In the genomic region with DNA sequence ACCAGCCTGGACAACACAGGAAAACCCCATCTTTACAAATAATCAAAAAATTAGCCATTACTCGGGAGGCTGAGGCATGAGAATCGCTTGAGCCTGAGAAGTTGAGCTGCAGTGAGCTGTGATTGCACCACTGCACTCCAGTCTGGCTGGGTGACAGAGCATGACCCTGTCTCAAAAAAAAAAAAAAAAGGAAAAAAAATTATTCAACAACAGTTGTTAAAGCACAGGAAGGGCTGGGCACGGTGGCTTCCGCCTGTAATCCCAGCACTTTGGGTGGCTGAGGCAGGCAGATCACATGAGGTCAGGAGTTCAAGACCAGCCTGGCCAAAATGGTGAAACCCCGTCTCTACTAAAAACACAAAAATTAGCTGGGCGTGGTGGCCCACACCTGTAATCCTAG, we compare ENCODE assay signal across 12 cellular contexts. TPM values are rescaled to one million over a fixed set of nuclear protein-coding genes. Genes with fewer than 3 reads are reported as not detected.
"Had no signal": no experiment of that assay in that cellular context is flagged by ENCODE, and none has a peak within 500 bp of the region (broad histone marks: within the 10 kb centered on the region; RNA-seq: fewer than 3 reads in every experiment).

No MANE protein-coding gene starts in this region.

RNA-seq across cellular contexts. Expression of a gene that starts 20.3 kb away (rescaled TPM):
- total RNA-seq: activated CD4-positive, alpha-beta memory T cell treated with anti-CD3 and anti-CD28 coated beads for 36 hours; activated CD4-positive, alpha-beta T cell treated with anti-CD3 and anti-CD28 coated beads for 36 hours; adrenal gland; esophagus muscularis mucosa; fibroblast of villous mesenchyme; glomerular endothelial cell; hepatocyte; lung; mesothelial cell of epicardium; ovary; SK-MEL-5 had no signal
- polyA plus RNA-seq: adrenal gland, hepatocyte, keratinocyte, lung, ovary had no signal

RNA-seq across cellular contexts. Expression of a gene that starts 21.0 kb away (rescaled TPM):
- total RNA-seq: activated CD4-positive, alpha-beta memory T cell treated with anti-CD3 and anti-CD28 coated beads for 36 hours; activated CD4-positive, alpha-beta T cell treated with anti-CD3 and anti-CD28 coated beads for 36 hours; hepatocyte; mesothelial cell of epicardium; SK-MEL-5 had no signal
- polyA plus RNA-seq: hepatocyte had no signal
